In genomic region chr7:47672267-47672920, GRCh38 we compare ENCODE assay signal across 1 cellular context.
TF ChIP-seq lines count a peak whose summit lies in the region.

No MANE protein-coding gene starts in this region.

TF ChIP-seq in H1, 55 proteins besides CTCF, POLR2A, EP300 and RAD21 (continued from another document):
- TF ChIP-seq ATF2 (IDR thresholded peaks at IDR 0.05; ENCODE audit: low read length) (no peak), MAX (IDR thresholded peaks at IDR 0.05) (no peak), CEBPB (IDR thresholded peaks at IDR 0.05; ENCODE audit: low read depth, low read length) (no peak)
